Comparison of ENCODE assay signal across 9 cellular contexts in genomic region chr16:89216315-89217137, GRCh38. TPM values are rescaled to one million over a fixed set of nuclear protein-coding genes. Genes with fewer than 3 reads are reported as not detected.
DNase-seq lines count a peak whose midpoint lies in the region; ATAC-seq and TF ChIP-seq lines count a peak whose summit lies in the region.
"Had no signal": no experiment of that assay in that cellular context is flagged by ENCODE, and none has a peak within 500 bp of the region (broad histone marks: within the 10 kb centered on the region; RNA-seq: fewer than 3 reads in every experiment).

No MANE protein-coding gene starts in this region.

- H2BK20ac ChIP-seq in H9 (ENCODE audit: low read depth, low read length, poor library complexity, severe bottlenecking) = no peak overlapping the region

- CTCF ChIA-PET in activated CD4-positive, alpha-beta memory T cell treated with anti-CD3 and anti-CD28 coated beads, Interleukin-2, amount 10 ng/mL, durations not matched to agents 7 days and 5 days (lab: Charles Lee) = interaction anchor here (0.6 to 1.2 kb wide), 9 partner anchors 10 to 729 kb away, joined by 3 to 10 read pairs (median 4); partner anchors contain the start of gene TCF25

- intact Hi-C loops in CD14-positive monocyte (cut with micrococcal nuclease) (loop anchor here (2.0 to 10.0 kb wide), 5 partner anchors 274 to 480 kb away; partner anchors contain the start of genes APRT (in 1 of the 2), GALNS (in 1 of the 2) and TRAPPC2L (in 1 of the 2)), right lobe of liver (cut with DNase I) (no loop called here)

- H3K4me1 Mint-ChIP-seq in CD14-positive monocyte (peaks cover 17% of the 10 kb centered on the region), H9 (peaks cover 7 to 12% of the 10 kb centered on the region in 2 experiments)
- H3K4me1 Mint-ChIP-seq in activated CD4-positive, alpha-beta memory T cell treated with anti-CD3 and anti-CD28 coated beads, Interleukin-2, amount 10 ng/mL, durations not matched to agents 7 days and 5 days = peaks cover 24% of the 10 kb centered on the region

- POLR2A ChIA-PET in activated CD4-positive, alpha-beta memory T cell treated with anti-CD3 and anti-CD28 coated beads, Interleukin-2, amount 10 ng/mL, durations not matched to agents 7 days and 5 days (lab: Charles Lee) = interaction anchor here (0.7 to 3.3 kb wide), 3 partner anchors 24 to 511 kb away, joined by 3 to 21 read pairs (median 5); partner anchors contain the start of gene ACSF3

- H3K36me3 ChIP-seq in duodenal mucosa (ENCODE audit: control insufficient read depth in 1 of 2, insufficient read depth in 2 of 2, low read length in 2 of 2) = peaks cover 4 to 11% of the 10 kb centered on the region in 2 donors
- H3K36me3 ChIP-seq in right lobe of liver = peaks cover 0 to 8% (median 0%) of the 10 kb centered on the region in 4 donors

- H2BK15ac ChIP-seq in H9 (ENCODE audit: low read depth, low read length) = no peak overlapping the region

- H2AK5ac ChIP-seq in H9 (ENCODE audit: insufficient read length, low read length) = no peak overlapping the region

- H3K4me3 ChIP-seq in duodenal mucosa (ENCODE audit: low read depth in 1 of 2, low read length in 2 of 2) (peak overlapping the region; percentile 70 to 91), right lobe of liver (peak overlapping the region; percentile 85 to 99 (median 91))

- no CpG with 5 or more reads among the region's 25 CpGs for WGBS in H9 (ENCODE audit: extremely low coverage, insufficient read length, low lambda C conversion rate)
- WGBS in right lobe of liver (ENCODE audit: insufficient coverage, low coverage, low lambda C conversion rate, missing lambda C conversion rate) = 1% methylated on average over 25 of the region's 25 CpGs

- no peak overlapping the region for H3T11ph ChIP-seq in H9 (ENCODE audit: low read length)

- no peak for TF ChIP-seq POLR2A in right lobe of liver (IDR thresholded peaks at IDR 0.05)

- peak overlapping the region; percentile 88 for H3K9ac ChIP-seq in H9 (ENCODE audit: extremely low read depth, insufficient read length, low read length)
- peak overlapping the region; percentile 78 to 88 for H3K9ac ChIP-seq in duodenal mucosa (ENCODE audit: low read depth in 1 of 2, low read length in 2 of 2)

- no peak overlapping the region for H2AFZ ChIP-seq in H9 (ENCODE audit: low read length)

- no peak overlapping the region for H3K18ac ChIP-seq in H9 (ENCODE audit: insufficient read length, low read depth, low read length)

- DNase-seq in CD14-positive monocyte (ENCODE audit: low spot score) = peak; percentile 71
- peak; percentile 68 for DNase-seq in H9
- peak; percentile 55 for DNase-seq in NCI-H510A treated with DMSO at 0.1 percent for 48 hours (lab: John Stamatoyannopoulos, UW)
- DNase-seq in activated CD4-positive, alpha-beta memory T cell treated with anti-CD3 and anti-CD28 coated beads, Interleukin-2, amount 10 ng/mL, durations not matched to agents 7 days and 5 days = peak; percentile 87
- peak; percentile 79 to 83 (median 80) for DNase-seq in right lobe of liver
- DNase-seq in stimulated activated CD4-positive, alpha-beta T cell treated with anti-CD3 and anti-CD28 coated beads, Interleukin-2, amount 100 ng/mL, for 48 hours = peak; percentile 65 to 71
- DNase-seq in GOT3 (lab: John Stamatoyannopoulos, UW) = no peak

- no peaks in the 10 kb centered on the region for H4K20me1 ChIP-seq in H9 (ENCODE audit: control insufficient read depth, insufficient read depth, insufficient read length)

- no peaks in the 10 kb centered on the region for H3K79me1 ChIP-seq in H9 (ENCODE audit: insufficient read depth, low read depth, low read length, poor library complexity, severe bottlenecking)

- H3K4me3 Mint-ChIP-seq in CD14-positive monocyte = peak overlapping the region; percentile 88 to 91
- peak overlapping the region; percentile 85 to 92 for H3K4me3 Mint-ChIP-seq in H9
- H3K4me3 Mint-ChIP-seq in activated CD4-positive, alpha-beta memory T cell treated with anti-CD3 and anti-CD28 coated beads, Interleukin-2, amount 10 ng/mL, durations not matched to agents 7 days and 5 days = peak overlapping the region; percentile 89

- H3K9me3 ChIP-seq in H9 (ENCODE audit: control insufficient read depth, low read depth, low read length) = no peaks in the 10 kb centered on the region
- no peaks in the 10 kb centered on the region for H3K9me3 ChIP-seq in duodenal mucosa (ENCODE audit: control insufficient read depth in 1 of 2, low read length in 2 of 2)
- no peaks in the 10 kb centered on the region for H3K9me3 ChIP-seq in right lobe of liver

- H3K14ac ChIP-seq in H9 (ENCODE audit: insufficient read depth, low read length) = no peak overlapping the region

- H3K36me3 Mint-ChIP-seq in CD14-positive monocyte (peaks cover 5 to 15% of the 10 kb centered on the region in 2 donors), H9 (ENCODE audit: insufficient read depth in 1 of 3, low read depth in 3 of 3) (peaks cover 0 to 5% (median 4%) of the 10 kb centered on the region in 3 experiments; a peak in 5 of 7 replicates)
- peaks cover 6% of the 10 kb centered on the region for H3K36me3 Mint-ChIP-seq in activated CD4-positive, alpha-beta memory T cell treated with anti-CD3 and anti-CD28 coated beads, Interleukin-2, amount 10 ng/mL, durations not matched to agents 7 days and 5 days (ENCODE audit: low read depth)

- no peak overlapping the region for H2BK5ac ChIP-seq in H9 (ENCODE audit: insufficient read length, low read length)

- no peaks in the 10 kb centered on the region for H3K79me2 ChIP-seq in H9 (ENCODE audit: insufficient read depth, low read length)

- no peak overlapping the region for H2BK12ac ChIP-seq in H9 (ENCODE audit: insufficient read length, low read depth, low read length)

- H3K4me1 ChIP-seq in H9 (ENCODE audit: insufficient read depth, low read length) (no peaks in the 10 kb centered on the region), duodenal mucosa (ENCODE audit: control insufficient read depth in 1 of 2, insufficient read depth in 2 of 2, low read length in 2 of 2) (peaks cover 7 to 14% of the 10 kb centered on the region in 2 donors), right lobe of liver (peaks cover 0 to 22% (median 5%) of the 10 kb centered on the region in 4 donors)

- no peak overlapping the region for H4K8ac ChIP-seq in H9 (replicated peaks; ENCODE audit: insufficient read length, low read depth, low read length)

- H3K9me3 Mint-ChIP-seq in CD14-positive monocyte (peaks cover 0 to 2% (median 0%) of the 10 kb centered on the region in 7 donors), H9 (no peaks in the 10 kb centered on the region)
- H3K9me3 Mint-ChIP-seq in activated CD4-positive, alpha-beta memory T cell treated with anti-CD3 and anti-CD28 coated beads, Interleukin-2, amount 10 ng/mL, durations not matched to agents 7 days and 5 days = no peaks in the 10 kb centered on the region

- no peak overlapping the region for H2BK120ac ChIP-seq in H9 (ENCODE audit: low read depth, low read length, poor library complexity, severe bottlenecking)

- no peak overlapping the region for H3K23ac ChIP-seq in H9 (ENCODE audit: insufficient read length, low read depth, low read length)

- H3K27ac Mint-ChIP-seq in CD14-positive monocyte (peak overlapping the region; percentile 90 to 97 (median 93)), H9 (peak overlapping the region in 2 of 3 experiments; percentile 2 to 94; a peak in 5 of 7 replicates)
- peak overlapping the region; percentile 75 for H3K27ac Mint-ChIP-seq in activated CD4-positive, alpha-beta memory T cell treated with anti-CD3 and anti-CD28 coated beads, Interleukin-2, amount 10 ng/mL, durations not matched to agents 7 days and 5 days

- peak; percentile 83 for TF ChIP-seq CTCF in CD14-positive monocyte (IDR thresholded peaks at IDR 0.05)
- peak; percentile 77 for TF ChIP-seq CTCF in H9 (conservative IDR thresholded peaks at IDR 0.05)
- TF ChIP-seq CTCF in right lobe of liver (IDR thresholded peaks at IDR 0.05) = peak; percentile 64 to 70 (median 66)

- H4K91ac ChIP-seq in H9 (ENCODE audit: insufficient read length, low read depth, low read length) = no peak overlapping the region

- H3K27me3 Mint-ChIP-seq in CD14-positive monocyte (ENCODE audit: low read depth in 3 of 3) (peaks cover 0 to 1% (median 1%) of the 10 kb centered on the region in 3 donors), H9 (ENCODE audit: low read depth) (peaks cover 2% of the 10 kb centered on the region; the same call in 1 of the 2 replicates)
- no peaks in the 10 kb centered on the region for H3K27me3 Mint-ChIP-seq in activated CD4-positive, alpha-beta memory T cell treated with anti-CD3 and anti-CD28 coated beads, Interleukin-2, amount 10 ng/mL, durations not matched to agents 7 days and 5 days

- no peak overlapping the region for H4K5ac ChIP-seq in H9 (ENCODE audit: insufficient read length, low read depth, low read length)

- ATAC-seq in right lobe of liver = peak; percentile 76 to 84 (median 82)

- H3K27me3 ChIP-seq in H9 (ENCODE audit: insufficient read depth, low read length) (no peaks in the 10 kb centered on the region), duodenal mucosa (ENCODE audit: control insufficient read depth in 1 of 2, insufficient read depth in 2 of 2, low read length in 2 of 2) (no peaks in the 10 kb centered on the region), right lobe of liver (no peaks in the 10 kb centered on the region)

- H3K4ac ChIP-seq in H9 (ENCODE audit: low read depth, low read length) = no peak overlapping the region

- H3K4me2 ChIP-seq in H9 (ENCODE audit: insufficient read depth, insufficient read length, low read length) = peak overlapping the region; percentile 70

- peaks cover 3% of the 10 kb centered on the region for H3K23me2 ChIP-seq in H9 (ENCODE audit: insufficient read length, low read depth, low read length, poor library complexity, severe bottlenecking)

- no peak overlapping the region for H3K56ac ChIP-seq in H9 (ENCODE audit: insufficient read length, low read depth, low read length)

- H3K27ac ChIP-seq in H9 (ENCODE audit: insufficient read length, low read depth, low read length) (no peak overlapping the region), duodenal mucosa (ENCODE audit: low read depth, low read length) (peak overlapping the region; percentile 97), right lobe of liver (peak overlapping the region in 2 of 3 donors; percentile 86 to 95)

RNA-seq across cellular contexts. Expression of gene ZNF778, which starts 1.0 kb away (rescaled TPM):
- under 1 TPM; 0.51 to 0.60 TPM for polyA plus RNA-seq in CD14-positive monocyte
- total RNA-seq in H9 (2021) (16.4 and 17.5 TPM in 2 replicates), right lobe of liver (10 to 100 TPM in 1 of 6 experiments, 1 to 10 TPM in 5; 2.3 to 11.2 (median 3.1) TPM)
- 1 to 10 TPM; 6.6 to 6.8 TPM for total RNA-seq in activated CD4-positive, alpha-beta memory T cell treated with anti-CD3 and anti-CD28 coated beads, Interleukin-2, amount 10 ng/mL, durations not matched to agents 7 days and 5 days

RNA-seq across cellular contexts. Expression of gene SLC22A31, which starts 16.2 kb away (rescaled TPM):
- polyA plus RNA-seq in CD14-positive monocyte = not detected
- 7.7 and 8.1 TPM in 2 replicates for total RNA-seq in H9 (2021)
- total RNA-seq in activated CD4-positive, alpha-beta memory T cell treated with anti-CD3 and anti-CD28 coated beads, Interleukin-2, amount 10 ng/mL, durations not matched to agents 7 days and 5 days = under 1 TPM; 0.23 to 0.53 TPM
- 10 to 100 TPM in 2 of 6 experiments, 1 to 10 TPM in 1, under 1 TPM in 1, not detected in 2; 0.19 to 19.3 (median 6.8) TPM for total RNA-seq in right lobe of liver

RNA-seq across cellular contexts. Expression of gene CDH15, which starts 45.0 kb away (rescaled TPM):
- polyA plus RNA-seq in CD14-positive monocyte = not detected
- total RNA-seq in H9 (2021) = 0.18 and 0.28 TPM in 2 replicates
- not detected for total RNA-seq in activated CD4-positive, alpha-beta memory T cell treated with anti-CD3 and anti-CD28 coated beads, Interleukin-2, amount 10 ng/mL, durations not matched to agents 7 days and 5 days
- 1 to 10 TPM in 1 of 6 experiments, under 1 TPM in 4, not detected in 1; 0.12 to 3.3 (median 0.15) TPM for total RNA-seq in right lobe of liver
- total RNA-seq: T-helper 1 cell treated with Interleukin-12 subunit alpha and Interleukin-12 subunit beta and Interleukin-4 antibody, amounts not matched to agents 30 ng/mL and 1 ng/mL, for 36 hours had no signal

Comparison
In these comparisons a context has a peak if more than half of its experiments do, and no peak if none do; other contexts are left out.
1. intact Hi-C loops: an anchor here in CD14-positive monocyte (2.0 to 10.0 kb wide); none called in right lobe of liver.